Comparison of ENCODE assay signal across 1 cellular context in genomic region chr17:32355649-32356377, GRCh38.
TF ChIP-seq lines count a peak whose summit lies in the region.

No MANE protein-coding gene starts in this region.

TF ChIP-seq in GM12878, 131 proteins besides CTCF, POLR2A, EP300 and RAD21 (continued from another document):
- TF ChIP-seq ZBTB40 (IDR thresholded peaks at IDR 0.05; ENCODE audit: borderline replicate concordance) (no peak), BACH1 (IDR thresholded peaks at IDR 0.05; ENCODE audit: borderline replicate concordance) (no peak), MYB (IDR thresholded peaks at IDR 0.05; ENCODE audit: borderline replicate concordance, low read depth, low read length) (no peak), MYC (IDR thresholded peaks at IDR 0.05; ENCODE audit: insufficient read depth, insufficient read length, insufficient replicate concordance, low read length, severe bottlenecking) (no peak), NR2F1 (conservative IDR thresholded peaks at IDR 0.05) (no peak), EZH2 (IDR thresholded peaks at IDR 0.05; ENCODE audit: borderline replicate concordance, control insufficient read depth, low read depth, low read length) (no peak), CREM (IDR thresholded peaks at IDR 0.05; ENCODE audit: low read depth) (no peak), TAF1 (IDR thresholded peaks at IDR 0.05; ENCODE audit: borderline replicate concordance, low read depth, low read length) (no peak), ZNF274 (IDR thresholded peaks at IDR 0.05; ENCODE audit: insufficient read depth, insufficient read length) (no peak), ZSCAN29 (IDR thresholded peaks at IDR 0.05) (no peak), BCL3 (IDR thresholded peaks at IDR 0.05; ENCODE audit: borderline replicate concordance, insufficient read depth, low read depth, low read length, poor library complexity, severe bottlenecking) (no peak), ZNF24 (IDR thresholded peaks at IDR 0.05) (no peak)
TF ChIP-seq in GM12878: peak in this region for 0.
